ENCODE assay signal across 19 cellular contexts in the genomic region with DNA sequence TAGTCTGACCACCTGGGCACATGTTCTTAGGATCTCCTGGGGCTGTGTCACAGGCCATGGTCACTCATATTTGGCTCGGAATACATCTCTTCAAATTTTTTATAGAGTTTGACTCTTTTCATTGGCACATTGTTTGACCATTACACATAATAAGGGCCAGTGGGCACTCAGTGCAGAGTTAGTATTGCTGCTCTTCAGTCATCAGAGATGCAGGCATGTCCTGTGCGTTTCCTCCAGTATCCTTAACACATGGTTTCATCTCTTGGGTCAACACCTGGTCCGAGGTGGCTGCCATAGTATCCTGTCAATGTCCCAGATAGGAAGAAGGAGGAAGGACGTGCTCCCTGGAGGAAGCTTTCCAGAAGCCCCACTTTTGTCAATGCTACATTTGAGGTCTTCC.
DNase-seq lines count a peak whose midpoint lies in the region; ATAC-seq and TF ChIP-seq lines count a peak whose summit lies in the region.
"Had no signal": no experiment of that assay in that cellular context is flagged by ENCODE, and none has a peak within 500 bp of the region (broad histone marks: within the 10 kb centered on the region; RNA-seq: fewer than 3 reads in every experiment).

No MANE protein-coding gene starts in this region.

- H2BK5ac ChIP-seq in mesenchymal stem cell (ENCODE audit: low read depth, low read length, poor library complexity, severe bottlenecking) = no peak overlapping the region

- H2AFZ ChIP-seq in mammary epithelial cell (ENCODE audit: low read depth, low read length) (peak overlapping the region; percentile 77), mesenchymal stem cell (ENCODE audit: low read depth, low read length) (no peak overlapping the region)
- H2AFZ ChIP-seq: PC-9 had no signal

- peak overlapping the region; percentile 43 for H3K4me2 ChIP-seq in mammary epithelial cell (ENCODE audit: insufficient read depth, low read depth, low read length)
- no peak overlapping the region for H3K4me2 ChIP-seq in mesenchymal stem cell (ENCODE audit: low read length, poor library complexity, severe bottlenecking)
- H3K4me2 ChIP-seq: PC-9 had no signal

- intact Hi-C loops in mammary epithelial cell (cut with micrococcal nuclease) = loop anchor here (5.0 kb wide), 2 partner anchors 87 to 173 kb away; no protein-coding TSS in a partner anchor
- intact Hi-C loops in MCF 10A (cut with micrococcal nuclease) = no loop called here

- H3K4me3 Mint-ChIP-seq in MCF 10A (ENCODE audit: unreplicated experiment) (no peak overlapping the region), type B pancreatic cell (no peak overlapping the region)
- peak overlapping the region; percentile 79 for H3K4me3 Mint-ChIP-seq in activated T-helper 17 cell treated with anti-CD3 and anti-CD28 coated beads, Interleukin-2, amount 50 U/mL, for 72 hours

- no peaks in the 10 kb centered on the region for H3K79me2 ChIP-seq in mammary epithelial cell (ENCODE audit: insufficient read depth, low read length)

- TF ChIP-seq CTCF in mammary epithelial cell (conservative IDR thresholded peaks at IDR 0.05 in 1 of 2, IDR thresholded peaks at IDR 0.05 in 1 of 2; ENCODE audit: extremely low read depth in 1 of 2, insufficient read depth in 1 of 2, low read depth in 1 of 2, low read length in 2 of 2) (no peak), MCF 10A (IDR thresholded peaks at IDR 0.05; ENCODE audit: unreplicated experiment) (no peak), type B pancreatic cell (conservative IDR thresholded peaks at IDR 0.05) (no peak)

- H3K14ac ChIP-seq in mesenchymal stem cell (ENCODE audit: low read length in 2 of 2) = no peak overlapping the region

- CTCF ChIA-PET in mammary epithelial cell (lab: Charles Lee; ENCODE audit: low non-redundant PET) (no interaction called here), MCF 10A (lab: Yijun Ruan, JAX) (interaction anchor here (0.6 to 0.7 kb wide), 3 partner anchors 25 to 107 kb away, joined by 3 read pairs; no protein-coding TSS in a partner anchor)

- no peak overlapping the region for H3K18ac ChIP-seq in mesenchymal stem cell (ENCODE audit: low read depth in 1 of 2, low read length in 2 of 2)

- H3K27me3 ChIP-seq in mammary epithelial cell (ENCODE audit: insufficient read depth, low read length) (no peaks in the 10 kb centered on the region), mesenchymal stem cell (ENCODE audit: control insufficient read depth in 1 of 2, insufficient read depth in 1 of 2, low read length in 2 of 2) (peaks cover 0 to 1% of the 10 kb centered on the region in 2 experiments)
- H3K27me3 ChIP-seq: testis had no signal

- no peaks in the 10 kb centered on the region for H4K20me1 ChIP-seq in mammary epithelial cell (ENCODE audit: insufficient read depth, low read length)

- H3K27ac ChIP-seq in mammary epithelial cell (ENCODE audit: insufficient read depth, low read depth, low read length) (peak overlapping the region; percentile 79), mesenchymal stem cell (ENCODE audit: low read length, poor library complexity, severe bottlenecking) (no peak overlapping the region)
- H3K27ac ChIP-seq: PC-9, testis had no signal

- no TSS peak for BruUV-seq in mammary epithelial cell (replicated peaks; lab: Mats Ljungman, UMichigan)
- no TSS peak for BruUV-seq in MCF 10A (replicated peaks; lab: Mats Ljungman, UMichigan)

- H4K8ac ChIP-seq in mesenchymal stem cell (ENCODE audit: low read length) = no peak overlapping the region

- no peak overlapping the region for H3K9ac ChIP-seq in mammary epithelial cell (ENCODE audit: insufficient read depth, low read length)
- H3K9ac ChIP-seq in mesenchymal stem cell (ENCODE audit: low read length) = peak overlapping the region; percentile 80

- H3K9me3 Mint-ChIP-seq in MCF 10A (ENCODE audit: unreplicated experiment) (no peaks in the 10 kb centered on the region), type B pancreatic cell (peaks cover 1% of the 10 kb centered on the region)
- H3K9me3 Mint-ChIP-seq in activated T-helper 17 cell treated with anti-CD3 and anti-CD28 coated beads, Interleukin-2, amount 50 U/mL, for 72 hours = no peaks in the 10 kb centered on the region

- H3K4me1 Mint-ChIP-seq in MCF 10A (ENCODE audit: insufficient read depth, unreplicated experiment) (peaks cover 12% of the 10 kb centered on the region), type B pancreatic cell (ENCODE audit: unreplicated experiment) (peaks cover 64% of the 10 kb centered on the region)
- peaks cover 45% of the 10 kb centered on the region for H3K4me1 Mint-ChIP-seq in activated T-helper 17 cell treated with anti-CD3 and anti-CD28 coated beads, Interleukin-2, amount 50 U/mL, for 72 hours

- peaks cover 41% of the 10 kb centered on the region for H3K4me1 ChIP-seq in mammary epithelial cell (ENCODE audit: insufficient read depth, low read length)
- peaks cover 9% of the 10 kb centered on the region for H3K4me1 ChIP-seq in mesenchymal stem cell (ENCODE audit: control insufficient read depth, insufficient read depth, low read depth, low read length)

- in situ Hi-C loops in mammary epithelial cell (cut with MboI; ENCODE audit: low sequenced_read_pairs in 2 of 2) = no loop called here

- POLR2A ChIA-PET in MCF 10A (lab: Yijun Ruan, JAX) = interaction anchor here (1.2 kb wide), 1 partner anchor 16 kb away, joined by 4 read pairs; no protein-coding TSS in a partner anchor

- dilution Hi-C loops in mammary epithelial cell (cut with HindIII; ENCODE audit: low sequenced_read_pairs) = loop anchor here (5.0 kb wide), 1 partner anchor 32 kb away; no protein-coding TSS in a partner anchor

- H3K23ac ChIP-seq in mesenchymal stem cell (ENCODE audit: low read length in 2 of 2) = no peak overlapping the region

- H4K91ac ChIP-seq in mesenchymal stem cell (ENCODE audit: low read length) = no peak overlapping the region

- no peak overlapping the region for H3K4ac ChIP-seq in mesenchymal stem cell (ENCODE audit: low read depth in 1 of 2, low read length in 2 of 2)

- H3K27ac Mint-ChIP-seq in MCF 10A (ENCODE audit: low read depth, unreplicated experiment) (no peak overlapping the region), type B pancreatic cell (peak overlapping the region; percentile 81)
- peak overlapping the region; percentile 98 for H3K27ac Mint-ChIP-seq in activated T-helper 17 cell treated with anti-CD3 and anti-CD28 coated beads, Interleukin-2, amount 50 U/mL, for 72 hours

- ATAC-seq in activated T-helper 17 cell treated with anti-CD3 and anti-CD28 coated beads, Interleukin-2, amount 50 U/mL, for 72 hours (replicated peaks) = no peak
- ATAC-seq: HCT116 had no signal

- no peaks in the 10 kb centered on the region for H3K9me3 ChIP-seq in mammary epithelial cell (replicated peaks; ENCODE audit: insufficient read depth, low read length)
- H3K9me3 ChIP-seq in mesenchymal stem cell (ENCODE audit: control insufficient read depth, low read length) = no peaks in the 10 kb centered on the region
- H3K9me3 ChIP-seq: left ventricle myocardium inferior, testis had no signal

- H2AK5ac ChIP-seq in mesenchymal stem cell (ENCODE audit: low read length, severe bottlenecking) = no peak overlapping the region

- H3K36me3 ChIP-seq in mammary epithelial cell (ENCODE audit: insufficient read depth, low read length) = no peaks in the 10 kb centered on the region
- H3K36me3 ChIP-seq in mesenchymal stem cell (ENCODE audit: control insufficient read depth in 1 of 2, insufficient read depth in 2 of 2, low read depth in 1 of 2, low read length in 2 of 2) = no peaks in the 10 kb centered on the region
- H3K36me3 ChIP-seq: left ventricle myocardium inferior had no signal

- no peak overlapping the region for H2BK12ac ChIP-seq in mesenchymal stem cell (ENCODE audit: low read length in 2 of 2)

- H2BK15ac ChIP-seq in mesenchymal stem cell (ENCODE audit: low read depth, poor library complexity, severe bottlenecking) = no peak overlapping the region

- H3K36me3 Mint-ChIP-seq in MCF 10A (ENCODE audit: insufficient read depth, unreplicated experiment) (peaks cover 4% of the 10 kb centered on the region), type B pancreatic cell (peaks cover under 1% of the 10 kb centered on the region)
- no peaks in the 10 kb centered on the region for H3K36me3 Mint-ChIP-seq in activated T-helper 17 cell treated with anti-CD3 and anti-CD28 coated beads, Interleukin-2, amount 50 U/mL, for 72 hours (ENCODE audit: low read depth)

- H3K4me3 ChIP-seq in mammary epithelial cell (replicated peaks in 1 of 3; ENCODE audit: insufficient read depth in 1 of 3, low read depth in 2 of 3, low read length in 3 of 3) (no peak overlapping the region), mesenchymal stem cell (ENCODE audit: insufficient read depth in 1 of 2, low read depth in 1 of 2, low read length in 2 of 2) (no peak overlapping the region)
- H3K4me3 ChIP-seq: left ventricle myocardium inferior, PC-9, testis had no signal

- H3K79me1 ChIP-seq in mesenchymal stem cell (replicated peaks; ENCODE audit: low read length, poor library complexity, severe bottlenecking) = no peaks in the 10 kb centered on the region

- DNase-seq in mammary epithelial cell (no peak), MCF 10A (ENCODE audit: unreplicated experiment) (no peak), mesenchymal stem cell (no peak), type B pancreatic cell (ENCODE audit: extremely low spot score, unreplicated experiment) (no peak), GF-D8 (lab: John Stamatoyannopoulos, UW) (no peak), DMS153 treated with DMSO at 0.1 percent for 48 hours (lab: John Stamatoyannopoulos, UW; ENCODE audit: unreplicated experiment) (no peak), HuH-7 (ENCODE audit: low spot score) (no peak)
- DNase-seq: activated CD4-positive, alpha-beta T cell treated with anti-CD3 and anti-CD28 coated beads, Interleukin-2, amount 50 U/mL, for 48 hours; AML-193; left ventricle myocardium inferior; NCI-H1417 treated with DMSO at 0.1 percent for 48 hours; NCI-H2171 treated with DMSO at 0.1 percent for 48 hours; NCI-H748 treated with DMSO at 0.1 percent for 48 hours; PC-9; posterior cingulate gyrus; stimulated activated CD4-positive, alpha-beta T cell treated with anti-CD3 and anti-CD28 coated beads, Interleukin-4, amount 100 ng/mL, for 1 hour; testis had no signal

- no peak overlapping the region for H2BK120ac ChIP-seq in mesenchymal stem cell (ENCODE audit: low read depth, low read length)

- 100% methylated on average over 4 of the region's 4 CpGs for WGBS in mammary epithelial cell (ENCODE audit: low coverage, missing lambda C conversion rate)
- WGBS in mesenchymal stem cell = 92% methylated on average over 4 of the region's 4 CpGs

- H3K27me3 Mint-ChIP-seq in MCF 10A (ENCODE audit: insufficient read depth, unreplicated experiment) (no peaks in the 10 kb centered on the region), type B pancreatic cell (no peaks in the 10 kb centered on the region)
- H3K27me3 Mint-ChIP-seq in activated T-helper 17 cell treated with anti-CD3 and anti-CD28 coated beads, Interleukin-2, amount 50 U/mL, for 72 hours = no peaks in the 10 kb centered on the region
